In genomic region chr16:70687671-70688265, GRCh38 we compare ENCODE assay signal across 10 cellular contexts. TPM values are rescaled to one million over a fixed set of nuclear protein-coding genes. Genes with fewer than 3 reads are reported as not detected.
DNase-seq lines count a peak whose midpoint lies in the region; ATAC-seq and TF ChIP-seq lines count a peak whose summit lies in the region.
"Had no signal": no experiment of that assay in that cellular context is flagged by ENCODE, and none has a peak within 500 bp of the region (broad histone marks: within the 10 kb centered on the region; RNA-seq: fewer than 3 reads in every experiment).

No MANE protein-coding gene starts in this region.

- no peak overlapping the region for H3K9ac ChIP-seq in endodermal cell (ENCODE audit: extremely low read depth, low read length, poor library complexity, severe bottlenecking)

- H3K36me3 ChIP-seq in SJCRH30, result no peaks in the 10 kb centered on the region
- H3K36me3 ChIP-seq in endodermal cell (ENCODE audit: control insufficient read depth, insufficient read depth, low read length), result no peaks in the 10 kb centered on the region
- no peaks in the 10 kb centered on the region for H3K36me3 ChIP-seq in muscle layer of duodenum (ENCODE audit: control insufficient read depth in 1 of 2, insufficient read depth in 2 of 2, low read length in 2 of 2)
- peaks cover 0 to 10% (median 0%) of the 10 kb centered on the region in 3 donors for H3K36me3 ChIP-seq in tibial artery

- H3K4me1 ChIP-seq in SJCRH30 (peaks cover 64% of the 10 kb centered on the region), endodermal cell (ENCODE audit: control insufficient read depth, insufficient read depth, low read length) (peaks cover 4% of the 10 kb centered on the region), muscle layer of duodenum (ENCODE audit: control insufficient read depth in 1 of 2, insufficient read depth in 2 of 2, low read length in 2 of 2) (peaks cover 24 to 84% of the 10 kb centered on the region in 2 donors), tibial artery (peaks cover 35 to 89% (median 86%) of the 10 kb centered on the region in 4 donors), foreskin keratinocyte (peaks cover 5% of the 10 kb centered on the region)

- WGBS in endodermal cell (ENCODE audit: insufficient coverage in 1 of 2, insufficient read length in 1 of 2), 2 experiments, result 92 to 96% methylated on average over 17 to 18 of the region's 18 CpGs

- peak overlapping the region; percentile 56 for H3K27ac ChIP-seq in SJCRH30
- peak overlapping the region; percentile 49 for H3K27ac ChIP-seq in endodermal cell (ENCODE audit: low read depth, low read length)
- peak overlapping the region; percentile 63 for H3K27ac ChIP-seq in muscle layer of duodenum (ENCODE audit: low read length)
- H3K27ac ChIP-seq in tibial artery, result peak overlapping the region; percentile 99 to 100
- no peak overlapping the region for H3K27ac ChIP-seq in foreskin keratinocyte

- no peaks in the 10 kb centered on the region for H3K9me3 ChIP-seq in SJCRH30 (replicated peaks)
- no peaks in the 10 kb centered on the region for H3K9me3 ChIP-seq in endodermal cell (ENCODE audit: control insufficient read depth, low read length)
- H3K9me3 ChIP-seq in muscle layer of duodenum (ENCODE audit: control insufficient read depth in 1 of 2, low read length in 2 of 2), result no peaks in the 10 kb centered on the region
- no peaks in the 10 kb centered on the region for H3K9me3 ChIP-seq in tibial artery

- no peaks in the 10 kb centered on the region for H3K9me3 Mint-ChIP-seq in endodermal cell

- H3K4me3 ChIP-seq in SJCRH30 (no peak overlapping the region), endodermal cell (ENCODE audit: low read length) (no peak overlapping the region), muscle layer of duodenum (ENCODE audit: low read depth in 1 of 2, low read length in 2 of 2) (peak overlapping the region in 1 of 2 donors; percentile 50), tibial artery (no peak overlapping the region)

- peaks cover 1% of the 10 kb centered on the region for H3K27me3 Mint-ChIP-seq in endodermal cell (ENCODE audit: insufficient read depth)

- H3K27ac Mint-ChIP-seq in endodermal cell, result no peak overlapping the region

- ATAC-seq in foreskin keratinocyte, result no peak

- H3K4me1 Mint-ChIP-seq in endodermal cell, result no peaks in the 10 kb centered on the region

- no peaks in the 10 kb centered on the region for H3K36me3 Mint-ChIP-seq in endodermal cell (ENCODE audit: low read depth)

- TF ChIP-seq CTCF in endodermal cell (conservative IDR thresholded peaks at IDR 0.05), result no peak
- TF ChIP-seq CTCF in tibial artery (IDR thresholded peaks at IDR 0.05), result no peak
- no peak for TF ChIP-seq CTCF in foreskin keratinocyte (conservative IDR thresholded peaks at IDR 0.05)

- peak overlapping the region; percentile 62 for H3K4me3 Mint-ChIP-seq in endodermal cell

- H3K27me3 ChIP-seq in SJCRH30 (no peaks in the 10 kb centered on the region), endodermal cell (ENCODE audit: control insufficient read depth, insufficient read depth, low read length, poor library complexity, severe bottlenecking) (no peaks in the 10 kb centered on the region), muscle layer of duodenum (ENCODE audit: low read depth, low read length) (no peaks in the 10 kb centered on the region), tibial artery (no peaks in the 10 kb centered on the region), foreskin keratinocyte (no peaks in the 10 kb centered on the region)

- intact Hi-C loops in tibial artery (cut with DNase I; ENCODE audit: low total_unique reads), result no loop called here

- no peak for DNase-seq in SJCRH30
- no peak for DNase-seq in endodermal cell
- DNase-seq in tibial artery, result no peak
- DNase-seq in foreskin keratinocyte, result no peak
- no peak for DNase-seq in NCI-H1417 treated with DMSO at 0.1 percent for 48 hours (lab: John Stamatoyannopoulos, UW)
- DNase-seq in HCEC 1CT, result no peak
- DNase-seq: DMS79, NCI-H510A had no signal

RNA-seq across cellular contexts. Expression of gene MTSS2, which starts 1.9 kb away (rescaled TPM):
- 24.6 and 27.4 TPM in 2 replicates for total RNA-seq in SJCRH30 (2014; rRNA removed; shearing (Covaris generic))
- total RNA-seq in endodermal cell (10 to 100 TPM; 23.4 to 24.0 TPM), foreskin keratinocyte (31.0 and 40.9 TPM in 2 replicates)
- polyA plus RNA-seq in endodermal cell (2013, experiment 1 of 2), result 86.6 TPM
- polyA plus RNA-seq in endodermal cell (2013, experiment 2 of 2), result 67.0 TPM
- polyA plus RNA-seq in foreskin keratinocyte, result 12.5 and 17.4 TPM in 2 replicates

RNA-seq across cellular contexts. Expression of gene IL34, which starts 41.4 kb away (rescaled TPM):
- 0.61 and 0.75 TPM in 2 replicates for total RNA-seq in SJCRH30 (2014; rRNA removed; shearing (Covaris generic))
- total RNA-seq in endodermal cell, result 1 to 10 TPM; 3.0 to 5.6 TPM
- 1.3 TPM for polyA plus RNA-seq in endodermal cell (2013, experiment 1 of 2)
- polyA plus RNA-seq in endodermal cell (2013, experiment 2 of 2), result 0.21 TPM
- total RNA-seq in foreskin keratinocyte, result 0.11 and 0.17 TPM in 2 replicates
- 0.13 and 0.19 TPM in 2 replicates for polyA plus RNA-seq in foreskin keratinocyte
- total RNA-seq: activated CD8-positive, alpha-beta memory T cell treated with anti-CD3 and anti-CD28 coated beads for 36 hours had no signal
